ENCODE assay signal across 13 cellular contexts in the genomic region with DNA sequence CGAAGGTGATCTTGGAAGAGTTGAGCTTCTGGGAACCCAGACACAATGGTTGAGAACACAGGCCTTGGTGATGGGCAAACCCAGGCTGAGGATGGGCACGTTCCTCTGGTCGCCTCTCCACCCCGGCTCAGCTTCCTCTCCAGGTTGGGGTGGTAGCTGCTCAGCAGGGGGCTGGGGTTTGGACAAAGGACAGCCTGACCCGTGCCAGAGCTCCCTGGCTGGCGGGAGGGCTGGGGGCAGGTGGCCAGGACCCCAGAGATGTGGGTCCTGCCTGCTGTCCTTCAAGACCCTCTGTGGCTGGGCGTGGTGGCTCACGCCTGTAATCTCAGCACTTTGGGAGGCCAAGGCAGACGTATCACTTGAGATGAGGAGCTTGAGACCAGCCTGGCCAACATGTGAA. TPM values are rescaled to one million over a fixed set of nuclear protein-coding genes. Genes with fewer than 3 reads are reported as not detected.
A peak's percentile ranks its signal among the peaks of the same experiment; 100 is the strongest.
DNase-seq lines count a peak whose midpoint lies in the region; ATAC-seq and TF ChIP-seq lines count a peak whose summit lies in the region.
"Had no signal": no experiment of that assay in that cellular context is flagged by ENCODE, and none has a peak within 500 bp of the region (broad histone marks: within the 10 kb centered on the region; RNA-seq: fewer than 3 reads in every experiment).

No MANE protein-coding gene starts in this region.

- WGBS in thyroid gland, 2 donors, result 83 to 87% methylated on average over 7 to 9 of the region's 9 CpGs

- H3K9me3 ChIP-seq in thyroid gland, result no peaks in the 10 kb centered on the region
- no peaks in the 10 kb centered on the region for H3K9me3 ChIP-seq in mucosa of descending colon
- H3K9me3 ChIP-seq: HAP-1 had no signal

- POLR2A ChIA-PET in RWPE1 (lab: Yijun Ruan, JAX; ENCODE audit: low non-redundant PET), result interaction anchor here (0.6 kb wide), 1 partner anchor 81 kb away, joined by 3 read pairs; no protein-coding TSS in a partner anchor

- DNase-seq in RWPE1 (ENCODE audit: low spot score), result no peak
- no peak for DNase-seq in thyroid gland
- no peak for DNase-seq in NCI-H345 treated with DMSO at 0.1 percent for 48 hours (lab: John Stamatoyannopoulos, UW; ENCODE audit: unreplicated experiment)
- DNase-seq in mucosa of descending colon, result no peak
- no peak for DNase-seq in NCI-H748 treated with DMSO at 0.1 percent for 48 hours (lab: John Stamatoyannopoulos, UW)
- no peak for DNase-seq in hepatic stellate cell (ENCODE audit: low spot score)
- DNase-seq: MV-4-11, NCI-H1930, PC-3 had no signal

- TF ChIP-seq CTCF in RWPE1 (conservative IDR thresholded peaks at IDR 0.05; ENCODE audit: low read depth), result no peak
- TF ChIP-seq CTCF in thyroid gland (IDR thresholded peaks at IDR 0.05), result no peak
- no peak for TF ChIP-seq CTCF in mucosa of descending colon (IDR thresholded peaks at IDR 0.05)

- no peak for ATAC-seq in mucosa of descending colon
- ATAC-seq: PC-3 had no signal

- H3K27ac ChIP-seq in RWPE1 (peak overlapping the region; percentile 95), cingulate gyrus (ENCODE audit: low read depth, low read length) (peak overlapping the region; percentile 39), layer of hippocampus (ENCODE audit: low read depth, low read length) (peak overlapping the region; percentile 55), thyroid gland (peak overlapping the region; percentile 91 to 98 (median 97))

- H3K4me1 ChIP-seq in thyroid gland (peaks cover 90 to 99% of the 10 kb centered on the region in 2 donors), mucosa of descending colon (ENCODE audit: low read depth) (no peaks in the 10 kb centered on the region)
- H3K4me1 ChIP-seq: HAP-1 had no signal

- intact Hi-C loops in thyroid gland (cut with DNase I) (no loop called here), mucosa of descending colon (cut with DNase I, micrococcal nuclease) (no loop called here)

- H3K27me3 ChIP-seq in layer of hippocampus (ENCODE audit: control insufficient read depth, insufficient read depth, low read length) (no peaks in the 10 kb centered on the region), thyroid gland (no peaks in the 10 kb centered on the region)

- CTCF ChIA-PET in RWPE1 (lab: Yijun Ruan, JAX), result interaction anchor here (0.7 to 1.7 kb wide), 2 partner anchors 15 to 39 kb away, joined by 4 to 9 read pairs; no protein-coding TSS in a partner anchor

- H3K4me3 ChIP-seq in thyroid gland (replicated peaks in 1 of 3) (no peak overlapping the region), mucosa of descending colon (no peak overlapping the region)
- H3K4me3 ChIP-seq: HAP-1, K562 had no signal

- H3K36me3 ChIP-seq in thyroid gland, result no peaks in the 10 kb centered on the region
- no peaks in the 10 kb centered on the region for H3K36me3 ChIP-seq in mucosa of descending colon (ENCODE audit: low read depth)
- H3K36me3 ChIP-seq: HAP-1 had no signal

- TF ChIP-seq POLR2A in thyroid gland (IDR thresholded peaks at IDR 0.05), result no peak

RNA-seq across cellular contexts. Expression of a gene that starts 25.2 kb away (rescaled TPM):
- 10 to 100 TPM; 31.0 to 85.4 (median 61.2) TPM for total RNA-seq in thyroid gland
- 100 to 1,000 TPM in 1 of 3 donors, 10 to 100 TPM in 1, 1 to 10 TPM in 1; 4.1 to 196 (median 10.7) TPM for total RNA-seq in mucosa of descending colon

Comparison
In these comparisons a context has a peak if more than half of its experiments do, and no peak if none do; other contexts are left out.
1. H3K27ac ChIP-seq: peak in every context shown above with its lines; median percentile 97 in thyroid gland; 95 in RWPE1; 55 in layer of hippocampus; 39 in cingulate gyrus.